In genomic region chr11:47121731-47122130, GRCh38 we compare ENCODE assay signal across 26 cellular contexts.
"Had no signal": no experiment of that assay in that cellular context is flagged by ENCODE, and none has a peak within 500 bp of the region (broad histone marks: within the 10 kb centered on the region; RNA-seq: fewer than 3 reads in every experiment).

No MANE protein-coding gene starts in this region.

- H2AFZ ChIP-seq: hepatocyte, parathyroid adenoma had no signal

- H3K27me3 Mint-ChIP-seq: naive B cell; stimulated activated naive B cell treated with anti-CD40 and anti-IgM and Interleukin-4, amounts not matched to agents 10 μg/mL and 1 μg/mL and 100 μg/mL, for 72 hours had no signal

- H3K9me3 Mint-ChIP-seq: naive B cell; natural killer cell; stimulated activated naive B cell treated with anti-CD40 and anti-IgM and Interleukin-4, amounts not matched to agents 10 μg/mL and 1 μg/mL and 100 μg/mL, for 72 hours had no signal

- H3K4me2 ChIP-seq: hepatocyte had no signal

- H3K4me3 ChIP-seq: hepatocyte, left ventricle myocardium inferior, lung, right atrium auricular region, skin epidermis, stomach, testis, thyroid gland, transverse colon, upper lobe of left lung, vagina had no signal

- ATAC-seq: natural killer cell; sciatic nerve; stimulated activated naive B cell treated with anti-CD40 and anti-IgM and Interleukin-4, amounts not matched to agents 10 μg/mL and 1 μg/mL and 100 μg/mL, for 72 hours; stimulated activated naive CD8-positive, alpha-beta T cell treated with anti-CD3 and anti-CD28 coated beads, Interleukin-15, Interleukin-2, amounts not matched to agents 100 U/mL and 50 U/mL, for 24 hours had no signal

- DNase-seq: islet precursor cell; left ventricle myocardium inferior; mesendoderm; naive B cell; natural killer cell; occipital lobe; stimulated activated CD4-positive, alpha-beta T cell treated with anti-CD3 and anti-CD28 coated beads, Interleukin-12 subunit alpha, Interleukin-12 subunit beta, amount 100 ng/mL, for 4 hours; stimulated activated CD4-positive, alpha-beta T cell treated with anti-CD3 and anti-CD28 coated beads, Interleukin-15, amount 100 ng/mL, for 24 hours; stimulated activated CD4-positive, alpha-beta T cell treated with anti-CD3 and anti-CD28 coated beads, Interleukin-2, amount 100 ng/mL, for 24 hours; stimulated activated CD4-positive, alpha-beta T cell treated with anti-CD3 and anti-CD28 coated beads, Interleukin-4, amount 100 ng/mL, for 1 hour; stimulated activated naive B cell treated with anti-CD40 and anti-IgM and Interleukin-4, amounts not matched to agents 10 μg/mL and 1 μg/mL and 100 μg/mL, for 72 hours; stimulated activated naive CD8-positive, alpha-beta T cell treated with anti-CD3 and anti-CD28 coated beads, Interleukin-15, Interleukin-2, amounts not matched to agents 100 U/mL and 50 U/mL, for 24 hours; stomach; testis; thyroid gland; transverse colon; upper lobe of left lung had no signal

- H3K4me1 Mint-ChIP-seq: mesothelial cell of epicardium; naive B cell; natural killer cell; stimulated activated naive B cell treated with anti-CD40 and anti-IgM and Interleukin-4, amounts not matched to agents 10 μg/mL and 1 μg/mL and 100 μg/mL, for 72 hours had no signal

- H3K9ac ChIP-seq: parathyroid adenoma had no signal

- H3K36me3 Mint-ChIP-seq: naive B cell, natural killer cell had no signal

- H3K27me3 ChIP-seq: hepatocyte, neutrophil, right atrium auricular region, stomach, testis, thyroid gland, transverse colon, upper lobe of left lung, vagina had no signal

- H3K4me3 Mint-ChIP-seq: mesothelial cell of epicardium; naive B cell; natural killer cell; stimulated activated naive B cell treated with anti-CD40 and anti-IgM and Interleukin-4, amounts not matched to agents 10 μg/mL and 1 μg/mL and 100 μg/mL, for 72 hours had no signal

- H3K36me3 ChIP-seq: left ventricle myocardium inferior, neutrophil, right atrium auricular region, stomach, thyroid gland, transverse colon, upper lobe of left lung, vagina had no signal

- H3K9me3 ChIP-seq: left ventricle myocardium inferior, neutrophil, right atrium auricular region, stomach, testis, thyroid gland, transverse colon, upper lobe of left lung, vagina had no signal

- H3K4me1 ChIP-seq: left ventricle myocardium inferior, parathyroid adenoma, right atrium auricular region, testis, thyroid gland, upper lobe of left lung, vagina had no signal

- H3K27ac Mint-ChIP-seq: mesothelial cell of epicardium; natural killer cell; stimulated activated naive B cell treated with anti-CD40 and anti-IgM and Interleukin-4, amounts not matched to agents 10 μg/mL and 1 μg/mL and 100 μg/mL, for 72 hours had no signal

- H3K27ac ChIP-seq: hepatocyte, left ventricle myocardium inferior, neutrophil, parathyroid adenoma, right atrium auricular region, skin epidermis, stomach, testis, thyroid gland, transverse colon, upper lobe of left lung, vagina had no signal
